22 cellular contexts compared by ENCODE assay signal in genomic region chr7:108171164-108171563, GRCh38. TPM values are rescaled to one million over a fixed set of nuclear protein-coding genes. Genes with fewer than 3 reads are reported as not detected.
"Had no signal": no experiment of that assay in that cellular context is flagged by ENCODE, and none has a peak within 500 bp of the region (broad histone marks: within the 10 kb centered on the region; RNA-seq: fewer than 3 reads in every experiment).

No MANE protein-coding gene starts in this region.

- H3K27me3 ChIP-seq: MG63 had no signal

- H3K36me3 ChIP-seq: MG63, SJSA1 had no signal

- H3K4me3 ChIP-seq: MG63, SJSA1, SK-N-MC had no signal

- H3K9me3 ChIP-seq: MG63, SJSA1 had no signal

- FAIRE-seq: RCC 7860 had no signal

- DNase-seq: Karpas-422, KG1, MG63, NCI-H1092, NCI-H1105 treated with DMSO at 0.1 percent for 48 hours, NCI-H1417 treated with DMSO at 0.1 percent for 48 hours, NCI-H146, NCI-H1694 treated with DMSO at 0.1 percent for 48 hours, NCI-H1930, NCI-H2081, NCI-H2107, NCI-H2227 treated with DMSO at 0.1 percent for 48 hours, NCI-H524, NCI-H69, NCI-H774, Right ventricle myocardium superior, RPMI8226, SIG-M5 had no signal

- H3K4me1 ChIP-seq: SJSA1 had no signal

- H3K27ac ChIP-seq: SJSA1, SK-N-MC had no signal

RNA-seq across cellular contexts. Expression of gene LAMB4, which starts 41.0 kb away (rescaled TPM):
- total RNA-seq: HT-29 had no signal
